ENCODE assay signal across 2 cellular contexts in genomic region chr6:2710412-2710811, GRCh38.
TF ChIP-seq lines count a peak whose summit lies in the region.

No MANE protein-coding gene starts in this region.

TF ChIP-seq in HepG2, 621 proteins besides CTCF, POLR2A, EP300 and RAD21:
- TF ChIP-seq ZNF124 (CRISPR knock-in tag; IDR thresholded peaks at IDR 0.05), result peak; percentile 99
- no peak for TF ChIP-seq MAX (IDR thresholded peaks at IDR 0.05)
- TF ChIP-seq ZMYM3 (CRISPR knock-in tag; IDR thresholded peaks at IDR 0.05), result no peak
- TF ChIP-seq ZNF441 (CRISPR knock-in tag; IDR thresholded peaks at IDR 0.05; ENCODE audit: borderline replicate concordance), result peak; percentile 95
- TF ChIP-seq BATF2 (CRISPR knock-in tag; IDR thresholded peaks at IDR 0.05), result no peak
TF ChIP-seq in HepG2: peak in this region for 2.

TF ChIP-seq in K562, 482 proteins besides CTCF, POLR2A, EP300 and RAD21:
- no peak for TF ChIP-seq ZNF583 (CRISPR knock-in tag; IDR thresholded peaks at IDR 0.05)
- no peak for TF ChIP-seq SREBF2 (CRISPR knock-in tag; IDR thresholded peaks at IDR 0.05)
- no peak for TF ChIP-seq ZBTB2 (IDR thresholded peaks at IDR 0.05)
- TF ChIP-seq STAT5B (CRISPR knock-in tag; IDR thresholded peaks at IDR 0.05), result no peak
- no peak for TF ChIP-seq ELF2 (CRISPR knock-in tag; IDR thresholded peaks at IDR 0.05)
- TF ChIP-seq KDM2B (CRISPR knock-in tag; IDR thresholded peaks at IDR 0.05), result no peak
- TF ChIP-seq HMG20B (CRISPR knock-in tag; IDR thresholded peaks at IDR 0.05), result no peak
- no peak for TF ChIP-seq TGIF2 (CRISPR knock-in tag; IDR thresholded peaks at IDR 0.05)
- no peak for TF ChIP-seq ATF1 (CRISPR knock-in tag; IDR thresholded peaks at IDR 0.05)
- no peak for TF ChIP-seq ATF1 (tag; IDR thresholded peaks at IDR 0.05)
- TF ChIP-seq FOXA3 (CRISPR knock-in tag; conservative IDR thresholded peaks at IDR 0.05 in 1 of 2, IDR thresholded peaks at IDR 0.05 in 1 of 2), result no peak
- no peak for TF ChIP-seq CGGBP1 (CRISPR knock-in tag; IDR thresholded peaks at IDR 0.05)
- peak; percentile 66 for TF ChIP-seq ZNF280A (IDR thresholded peaks at IDR 0.05; ENCODE audit: low read depth, partially characterized antibody)
- peak in 1 of 2 experiments; percentile 82; a peak in 1 of 3 replicates for TF ChIP-seq CBX3 (IDR thresholded peaks at IDR 0.05; ENCODE audit: borderline replicate concordance in 1 of 2, low read length in 2 of 2)
- no peak for TF ChIP-seq HDAC6 (IDR thresholded peaks at IDR 0.05; ENCODE audit: low read depth, low read length)
- TF ChIP-seq TRIM24 (IDR thresholded peaks at IDR 0.05), result 0 out of 4 replicates have a peak, but pooled peaks of 1 of the 2 experiments have one; percentile 27
- TF ChIP-seq DNMT1 (IDR thresholded peaks at IDR 0.05), result no peak
- TF ChIP-seq TAF15 (IDR thresholded peaks at IDR 0.05; ENCODE audit: low read depth, low read length), result no peak
- TF ChIP-seq CBX5 (IDR thresholded peaks at IDR 0.05; ENCODE audit: borderline replicate concordance, low read depth), result peak; percentile 85
- no peak for TF ChIP-seq BHLHE40 (IDR thresholded peaks at IDR 0.05; ENCODE audit: low read length)
- TF ChIP-seq CHD4 (IDR thresholded peaks at IDR 0.05; ENCODE audit: insufficient read depth, insufficient replicate concordance, low read depth, low read length, poor library complexity, severe bottlenecking), result no peak
- TF ChIP-seq ZNF124 (CRISPR knock-in tag; IDR thresholded peaks at IDR 0.05), result peak; percentile 99
- TF ChIP-seq TRIM28 (IDR thresholded peaks at IDR 0.05), result peak; percentile 91
